ENCODE assay signal across 1 cellular context in genomic region chr1:26472330-26472900, GRCh38.
TF ChIP-seq lines count a peak whose summit lies in the region.

Gene HMGN2, plus strand, starts transcription at chr1:26472440. Its CDS starts 173 bp downstream, at chr1:26472613.

TF ChIP-seq in SK-N-SH, 30 proteins besides CTCF, POLR2A, EP300 and RAD21 (continued from another document):
- TF ChIP-seq FOXM1 (IDR thresholded peaks at IDR 0.05; ENCODE audit: low read depth) = 0 out of 2 replicates have a peak, but pooled peaks have one; percentile 9
- TF ChIP-seq EZH2phosphoT487 (IDR thresholded peaks at IDR 0.05; ENCODE audit: borderline replicate concordance, low read depth) = no peak
- TF ChIP-seq POLR2AphosphoS5 (IDR thresholded peaks at IDR 0.05; ENCODE audit: low read depth, low read length) = peak; percentile 94
- no peak for TF ChIP-seq SMC3 (IDR thresholded peaks at IDR 0.05; ENCODE audit: low read depth, low read length)
- TF ChIP-seq YY1 (IDR thresholded peaks at IDR 0.05; ENCODE audit: low read depth) = peak; percentile 83
- TF ChIP-seq CHD2 (IDR thresholded peaks at IDR 0.05; ENCODE audit: low read length, partially characterized antibody) = no peak
- TF ChIP-seq FOXJ3 (CRISPR knock-in tag; IDR thresholded peaks at IDR 0.05) = no peak
- peak; percentile 62 for TF ChIP-seq REST (IDR thresholded peaks at IDR 0.05; ENCODE audit: low read depth, low read length)
- no peak for TF ChIP-seq PBX3 (IDR thresholded peaks at IDR 0.05)
- no peak for TF ChIP-seq SIN3A (IDR thresholded peaks at IDR 0.05; ENCODE audit: borderline replicate concordance, low read depth, low read length)
- TF ChIP-seq NFIC (IDR thresholded peaks at IDR 0.05; ENCODE audit: borderline replicate concordance) = 0 out of 2 replicates have a peak, but pooled peaks have one; percentile 2
TF ChIP-seq in SK-N-SH: peak in this region for 9.
